Comparison of ENCODE assay signal across 28 cellular contexts in the genomic region with DNA sequence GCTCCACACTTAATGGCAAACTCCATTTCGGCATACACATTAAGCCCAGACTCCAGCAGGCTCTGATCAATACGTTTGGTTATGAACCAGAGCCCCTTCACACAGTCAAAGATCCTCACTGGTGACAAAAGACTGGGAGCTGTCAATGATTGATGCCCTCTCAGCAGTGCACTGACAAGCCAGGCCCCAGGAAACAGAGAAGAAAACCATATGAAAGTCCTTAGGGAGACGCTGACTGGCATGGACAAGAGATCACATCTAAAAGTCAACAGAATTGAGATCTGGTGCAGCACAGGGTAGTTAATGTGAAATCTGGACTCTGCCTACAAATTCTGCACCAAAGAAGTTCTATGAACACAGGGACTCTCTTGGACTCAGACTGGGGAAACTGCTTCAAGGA.
"Had no signal": no experiment of that assay in that cellular context is flagged by ENCODE, and none has a peak within 500 bp of the region (broad histone marks: within the 10 kb centered on the region; RNA-seq: fewer than 3 reads in every experiment).

No MANE protein-coding gene starts in this region.

- H3K4me2 ChIP-seq: neural progenitor cell had no signal

- H3K4me1 ChIP-seq: adrenal gland, body of pancreas, left ventricle myocardium inferior, neural progenitor cell, right atrium auricular region, spleen, suprapubic skin, tibial artery, upper lobe of right lung had no signal

- H3K9me3 Mint-ChIP-seq: activated naive CD4-positive, alpha-beta T cell treated with anti-CD3 and anti-CD28 coated beads for 36 hours; activated naive CD8-positive, alpha-beta T cell treated with anti-CD3 and anti-CD28 coated beads for 36 hours; mesothelial cell of epicardium; neural progenitor cell had no signal

- H3K9me3 ChIP-seq: adrenal gland, body of pancreas, esophagus squamous epithelium, left ventricle myocardium inferior, right atrium auricular region, spleen, suprapubic skin, tibial artery, upper lobe of right lung had no signal

- H3K27me3 Mint-ChIP-seq: naive B cell had no signal

- H3K27ac ChIP-seq: adrenal gland, body of pancreas, epithelial cell of prostate, esophagus squamous epithelium, left ventricle myocardium inferior, neural progenitor cell, right atrium auricular region, spleen, suprapubic skin, tibial artery, upper lobe of right lung, WERI-Rb-1 had no signal

- H3K4me3 Mint-ChIP-seq: activated naive CD4-positive, alpha-beta T cell treated with anti-CD3 and anti-CD28 coated beads for 36 hours; activated naive CD8-positive, alpha-beta T cell treated with anti-CD3 and anti-CD28 coated beads for 36 hours; mesothelial cell of epicardium; naive B cell; neural progenitor cell had no signal

- H3K36me3 Mint-ChIP-seq: activated naive CD8-positive, alpha-beta T cell treated with anti-CD3 and anti-CD28 coated beads for 36 hours; mesothelial cell of epicardium; naive B cell; neural progenitor cell had no signal

- H3K9ac ChIP-seq: neural progenitor cell had no signal

- H3K4me1 Mint-ChIP-seq: activated naive CD8-positive, alpha-beta T cell treated with anti-CD3 and anti-CD28 coated beads for 36 hours; naive B cell had no signal

- DNase-seq: activated CD4-positive, alpha-beta T cell treated with anti-CD3 and anti-CD28 coated beads for 48 hours; activated CD4-positive, alpha-beta T cell treated with anti-CD3 and anti-CD28 coated beads, Interleukin-2, amount 50 U/mL, for 48 hours; activated CD8-positive, alpha-beta memory T cell treated with anti-CD3 and anti-CD28 coated beads for 24 hours; activated effector memory CD4-positive, alpha-beta T cell treated with Interleukin-2 at 50 U/mL for 16 hours; activated naive CD4-positive, alpha-beta T cell treated with anti-CD3 and anti-CD28 coated beads for 36 hours; activated naive CD8-positive, alpha-beta T cell treated with anti-CD3 and anti-CD28 coated beads for 36 hours; adrenal gland; aorta; body of pancreas; dermis blood vessel endothelial cell; effector CD4-positive, alpha-beta T cell; esophagus squamous epithelium; foreskin melanocyte; left ventricle myocardium inferior; naive B cell; spleen; stimulated activated naive CD4-positive, alpha-beta T cell; T-helper 9 cell; tibial artery; upper lobe of right lung; WERI-Rb-1 had no signal

- H3K4me3 ChIP-seq: adrenal gland, body of pancreas, esophagus squamous epithelium, left ventricle myocardium inferior, lung, neural progenitor cell, right atrium auricular region, spleen, suprapubic skin, tibial artery, upper lobe of right lung had no signal

- H3K27ac Mint-ChIP-seq: activated naive CD4-positive, alpha-beta T cell treated with anti-CD3 and anti-CD28 coated beads for 36 hours; activated naive CD8-positive, alpha-beta T cell treated with anti-CD3 and anti-CD28 coated beads for 36 hours; mesothelial cell of epicardium; naive B cell; neural progenitor cell had no signal

- H3K27me3 ChIP-seq: adrenal gland, body of pancreas, esophagus squamous epithelium, neural progenitor cell, right atrium auricular region, spleen, suprapubic skin, tibial artery, upper lobe of right lung had no signal

- H2AFZ ChIP-seq: neural progenitor cell had no signal

- H3K36me3 ChIP-seq: adrenal gland, esophagus squamous epithelium, left ventricle myocardium inferior, neural progenitor cell, right atrium auricular region, spleen, suprapubic skin, tibial artery, upper lobe of right lung, WERI-Rb-1 had no signal

- ATAC-seq: activated CD4-positive, CD25-positive, alpha-beta regulatory T cell treated with anti-CD3 and anti-CD28 coated beads, Interleukin-2, amount 50 U/mL, for 24 hours; body of pancreas; upper lobe of right lung had no signal
